ENCODE assay signal across 1 cellular context in genomic region chr19:50333737-50334617, GRCh38.
TF ChIP-seq lines count a peak whose summit lies in the region.

No MANE protein-coding gene starts in this region.

TF ChIP-seq in HepG2, 621 proteins besides CTCF, POLR2A, EP300 and RAD21 (continued from another document and continues in another):
- no peak for TF ChIP-seq KIAA2018 (CRISPR knock-in tag; IDR thresholded peaks at IDR 0.05; ENCODE audit: borderline replicate concordance)
- no peak for TF ChIP-seq U2AF1 (optimal IDR thresholded peaks at IDR 0.05; ENCODE audit: low read depth, low read length)
- peak; percentile 94 for TF ChIP-seq ZNF280B (CRISPR knock-in tag; IDR thresholded peaks at IDR 0.05; ENCODE audit: borderline replicate concordance)
- no peak for TF ChIP-seq RFX3 (CRISPR knock-in tag; IDR thresholded peaks at IDR 0.05)
- no peak for TF ChIP-seq ZNF569 (CRISPR knock-in tag; IDR thresholded peaks at IDR 0.05; ENCODE audit: borderline replicate concordance)
- TF ChIP-seq RARG (CRISPR knock-in tag; IDR thresholded peaks at IDR 0.05; ENCODE audit: low read depth), result no peak
- peak in 1 of 2 experiments; percentile 44; a peak in 1 of 4 replicates for TF ChIP-seq KLF16 (CRISPR knock-in tag; IDR thresholded peaks at IDR 0.05)
- no peak for TF ChIP-seq DDIT3 (CRISPR knock-in tag; IDR thresholded peaks at IDR 0.05)
- TF ChIP-seq YEATS2 (CRISPR knock-in tag; IDR thresholded peaks at IDR 0.05; ENCODE audit: borderline replicate concordance), result 0 out of 2 replicates have a peak, but pooled peaks have one; percentile 18
- 0 out of 2 replicates have a peak, but pooled peaks have one; percentile 67 for TF ChIP-seq ETV6 (CRISPR knock-in tag; conservative IDR thresholded peaks at IDR 0.05)
- no peak for TF ChIP-seq ZNF513 (CRISPR knock-in tag; conservative IDR thresholded peaks at IDR 0.05)
- TF ChIP-seq ZBTB38 (CRISPR knock-in tag; IDR thresholded peaks at IDR 0.05), result peak; percentile 85
- peak; percentile 91 for TF ChIP-seq RBFOX2 (IDR thresholded peaks at IDR 0.05; ENCODE audit: low read depth, low read length)
- no peak for TF ChIP-seq TERF1 (CRISPR knock-in tag; IDR thresholded peaks at IDR 0.05)
- no peak for TF ChIP-seq ESRRA (CRISPR knock-in tag; IDR thresholded peaks at IDR 0.05; ENCODE audit: low read depth)
- peak; percentile 49; the same call in 1 of the 2 replicates for TF ChIP-seq THRA (CRISPR knock-in tag; IDR thresholded peaks at IDR 0.05; ENCODE audit: borderline replicate concordance)
- peak; percentile 78 for TF ChIP-seq ZNF605 (CRISPR knock-in tag; IDR thresholded peaks at IDR 0.05)
- TF ChIP-seq ZNF124 (CRISPR knock-in tag; IDR thresholded peaks at IDR 0.05), result no peak
- no peak; the same call in 1 of the 2 replicates for TF ChIP-seq ATF7-NPFF (CRISPR knock-in tag; IDR thresholded peaks at IDR 0.05; ENCODE audit: low read depth)
- no peak for TF ChIP-seq ZNF512B (CRISPR knock-in tag; IDR thresholded peaks at IDR 0.05; ENCODE audit: borderline replicate concordance)
- no peak for TF ChIP-seq NCOA5 (CRISPR knock-in tag; IDR thresholded peaks at IDR 0.05)
- peak; percentile 80; the same call in 1 of the 2 replicates for TF ChIP-seq ZNF317 (CRISPR knock-in tag; IDR thresholded peaks at IDR 0.05)
- peak; percentile 73; the same call in 1 of the 2 replicates for TF ChIP-seq KLF12 (CRISPR knock-in tag; IDR thresholded peaks at IDR 0.05; ENCODE audit: borderline replicate concordance)
- TF ChIP-seq USF2 (IDR thresholded peaks at IDR 0.05; ENCODE audit: low read depth, low read length), result no peak
- no peak for TF ChIP-seq USF2 (CRISPR knock-in tag; IDR thresholded peaks at IDR 0.05; ENCODE audit: borderline replicate concordance)
- no peak for TF ChIP-seq CHD2 (IDR thresholded peaks at IDR 0.05; ENCODE audit: low read depth, low read length)
- TF ChIP-seq ZNF207 (IDR thresholded peaks at IDR 0.05; ENCODE audit: borderline replicate concordance), result no peak
- TF ChIP-seq ZFP62 (CRISPR knock-in tag; IDR thresholded peaks at IDR 0.05), result no peak
- peak; percentile 49; the same call in 1 of the 2 replicates for TF ChIP-seq ZGPAT (CRISPR knock-in tag; IDR thresholded peaks at IDR 0.05)
- no peak; the same call in 1 of the 2 replicates for TF ChIP-seq NR2C2 (CRISPR knock-in tag; IDR thresholded peaks at IDR 0.05; ENCODE audit: borderline replicate concordance)
- 0 out of 2 replicates have a peak, but pooled peaks have one; percentile 43 for TF ChIP-seq FOXO4 (CRISPR knock-in tag; conservative IDR thresholded peaks at IDR 0.05)
- no peak for TF ChIP-seq SMAD9 (CRISPR knock-in tag; IDR thresholded peaks at IDR 0.05)
- TF ChIP-seq ZNF557 (CRISPR knock-in tag; IDR thresholded peaks at IDR 0.05), result 0 out of 2 replicates have a peak, but pooled peaks have one; percentile 61
- no peak for TF ChIP-seq ZNF350 (CRISPR knock-in tag; IDR thresholded peaks at IDR 0.05; ENCODE audit: borderline replicate concordance, low read depth)
- TF ChIP-seq GATAD1 (CRISPR knock-in tag; IDR thresholded peaks at IDR 0.05), result peak; percentile 63; the same call in 1 of the 2 replicates
